Comparison of ENCODE assay signal across 7 cellular contexts in genomic region chr9:64452134-64452533, GRCh38.
A peak's percentile ranks its signal among the peaks of the same experiment; 100 is the strongest.
DNase-seq lines count a peak whose midpoint lies in the region; FAIRE-seq and TF ChIP-seq lines count a peak whose summit lies in the region.
"Not testable (repeated sequence)": the region's sequence is repeated elsewhere in the genome, so short reads cannot be mapped to it uniquely, and the experiment has no call there.

No MANE protein-coding gene starts in this region.

- H3K9me3 Mint-ChIP-seq in dendritic cell treated with granulocyte-macrophage colony-stimulating factor and Interleukin-4, amounts not matched to agents 40 ng/mL and 50 ng/mL, for 4 days = not testable (repeated sequence)

- peaks cover 14% of the 10 kb centered on the region for H3K4me1 Mint-ChIP-seq in dendritic cell treated with granulocyte-macrophage colony-stimulating factor and Interleukin-4, amounts not matched to agents 40 ng/mL and 50 ng/mL, for 4 days (ENCODE audit: low read depth)

- FAIRE-seq in urothelium cell line (lab: Jason Lieb, UNC) = not testable (repeated sequence)

- H3K36me3 Mint-ChIP-seq in dendritic cell treated with granulocyte-macrophage colony-stimulating factor and Interleukin-4, amounts not matched to agents 40 ng/mL and 50 ng/mL, for 4 days (ENCODE audit: low read depth) = not testable (repeated sequence)

- intact Hi-C loops in dendritic cell treated with granulocyte-macrophage colony-stimulating factor and Interleukin-4, amounts not matched to agents 40 ng/mL and 50 ng/mL, for 4 days (cut with micrococcal nuclease); head of caudate nucleus (cut with DNase I): not testable (repeated sequence)

- not testable (repeated sequence) for TF ChIP-seq CTCF in GM10266 (IDR thresholded peaks at IDR 0.05; ENCODE audit: control insufficient read depth, insufficient read depth, low read depth, missing control alignments)

- DNase-seq in COLO829 (ENCODE audit: low spot score) (peak; percentile 0), GM10266 (ENCODE audit: extremely low spot score) (peak; percentile 1), HT1080 (ENCODE audit: low read depth) (peak; percentile 45), head of caudate nucleus (peak in 38 of 42 donors; percentile 4 to 87 (median 54)), middle frontal gyrus (ENCODE audit: extremely low spot score, low spot score) (peak; percentile 8), urothelium cell line (ENCODE audit: low spot score) (peak; percentile 0)

- H3K27ac Mint-ChIP-seq in dendritic cell treated with granulocyte-macrophage colony-stimulating factor and Interleukin-4, amounts not matched to agents 40 ng/mL and 50 ng/mL, for 4 days = peak overlapping the region; percentile 46

- not testable (repeated sequence) for H3K4me3 Mint-ChIP-seq in dendritic cell treated with granulocyte-macrophage colony-stimulating factor and Interleukin-4, amounts not matched to agents 40 ng/mL and 50 ng/mL, for 4 days

- H3K27me3 Mint-ChIP-seq in dendritic cell treated with granulocyte-macrophage colony-stimulating factor and Interleukin-4, amounts not matched to agents 40 ng/mL and 50 ng/mL, for 4 days = not testable (repeated sequence)

Comparison
In these comparisons a context has a peak if more than half of its experiments do, and no peak if none do; other contexts are left out.
1. Peak in every context shown above with its lines: DNase-seq.
2. DNase-seq: peak in every context shown above with its lines; median percentile 54 in head of caudate nucleus; 45 in HT1080; 8 in middle frontal gyrus; 1 in GM10266; 0 in COLO829; 0 in urothelium cell line.